Comparison of ENCODE assay signal across 8 cellular contexts in the genomic region with DNA sequence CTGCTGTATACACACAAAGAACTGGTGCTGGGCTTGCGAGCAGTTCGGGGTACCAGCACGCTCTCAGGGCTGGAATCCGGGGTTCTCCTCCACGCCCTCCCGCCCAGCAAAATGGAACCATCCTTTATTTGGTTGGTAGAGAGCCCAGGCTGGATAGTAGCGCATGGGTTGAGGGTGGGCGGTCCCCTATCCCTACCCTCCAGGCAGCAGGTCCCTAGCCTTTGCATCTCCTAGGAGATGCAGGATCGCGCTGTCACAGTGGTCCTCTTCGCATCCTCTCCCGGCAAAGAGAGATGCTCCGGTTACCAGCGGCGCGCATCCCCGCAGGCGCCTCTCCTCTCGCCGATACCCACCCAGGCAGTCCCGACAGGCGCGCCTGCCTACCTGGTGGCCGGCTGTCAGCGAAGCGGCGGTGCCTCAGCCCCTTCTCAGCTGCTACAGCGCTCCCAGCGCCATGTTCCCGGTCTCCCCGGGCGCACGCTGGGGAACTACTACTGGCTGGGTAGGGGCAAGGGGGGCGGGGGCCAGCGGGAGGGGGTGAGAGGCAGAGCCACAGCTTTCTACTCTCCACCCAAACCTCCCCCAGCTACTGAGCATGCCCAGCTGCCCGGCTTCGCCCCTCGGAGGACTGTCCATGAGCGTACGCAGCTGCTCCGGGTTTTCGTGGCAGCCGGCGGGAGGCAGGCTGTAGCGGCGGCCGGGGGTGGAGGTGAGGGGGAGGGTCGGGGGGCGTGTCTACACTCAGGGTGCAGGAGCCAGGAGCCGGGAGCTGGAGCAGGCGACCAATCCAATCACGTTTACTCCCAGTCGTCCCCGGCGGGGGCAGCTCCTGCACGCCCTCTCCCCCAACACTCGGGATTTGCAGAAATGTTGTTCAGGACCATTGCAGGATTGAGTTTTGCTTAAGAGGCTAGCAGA. TPM values are rescaled to one million over a fixed set of nuclear protein-coding genes. Genes with fewer than 3 reads are reported as not detected.
A peak's percentile ranks its signal among the peaks of the same experiment; 100 is the strongest.
DNase-seq lines count a peak whose midpoint lies in the region; ATAC-seq and TF ChIP-seq lines count a peak whose summit lies in the region.

A gene (minus strand): TSS at position 699 of the 918 bp plus-strand sequence. CDS start 194,748 bp downstream, outside the sequence.

- H3K4me1 Mint-ChIP-seq in Calu3 (ENCODE audit: low read depth, unreplicated experiment), result peaks cover 10% of the 10 kb centered on the region

- H3K36me3 Mint-ChIP-seq in Calu3 (ENCODE audit: insufficient read depth, unreplicated experiment), result peaks cover 7% of the 10 kb centered on the region

- H3K27me3 Mint-ChIP-seq in Calu3 (ENCODE audit: unreplicated experiment), result peaks cover 57% of the 10 kb centered on the region

- H3K9me3 Mint-ChIP-seq in Calu3 (ENCODE audit: low read depth, unreplicated experiment), result no peaks in the 10 kb centered on the region

- no peak within 1 kb of the TSS for H3K27ac ChIP-seq in substantia nigra (ENCODE audit: low read depth, low read length, poor library complexity, severe bottlenecking)

- BruUV-seq in Calu3 (replicated peaks; lab: Mats Ljungman, UMichigan), result no TSS peak

- in situ Hi-C loops in astrocyte of the spinal cord (cut with HindIII; ENCODE audit: low sequenced_read_pairs), result no loop called here

- TF ChIP-seq CTCF in Calu3 (IDR thresholded peaks at IDR 0.05; ENCODE audit: unreplicated experiment) (no peak), astrocyte of the spinal cord (IDR thresholded peaks at IDR 0.05; ENCODE audit: low read depth, low read length) (no peak)

- H3K4me3 Mint-ChIP-seq in Calu3 (ENCODE audit: low read depth, unreplicated experiment), result peak within 1 kb of the TSS; percentile 66

- CTCF ChIA-PET in Calu3 (lab: Charles Lee), result no interaction called here

- no peaks in the 10 kb centered on the region for H3K9me3 ChIP-seq in iPS-18c (ENCODE audit: control insufficient read depth, insufficient read depth, low read length)

- ATAC-seq in HG03442 (IDR thresholded peaks at IDR 0.05; ENCODE audit: unreplicated experiment) (no peak), HG02623 (IDR thresholded peaks at IDR 0.05; ENCODE audit: unreplicated experiment) (no peak)

- intact Hi-C loops in Calu3 (cut with micrococcal nuclease; ENCODE audit: unreplicated experiment), result no loop called here

- H3K4me3 ChIP-seq in astrocyte of the spinal cord (ENCODE audit: low read depth, low read length), result peak within 1 kb of the TSS; percentile 41
- H3K4me3 ChIP-seq in iPS-18c (ENCODE audit: insufficient read depth, low read depth, low read length), result peak within 1 kb of the TSS; percentile 50

- peak; percentile 75 for DNase-seq in Calu3
- DNase-seq in NCI-H1694 (lab: John Stamatoyannopoulos, UW), result peak; percentile 88
- DNase-seq in astrocyte of the spinal cord (ENCODE audit: low read depth, low spot score), result peak; percentile 48
- peak in 47 of 49 donors; percentile 8 to 90 (median 48) for DNase-seq in substantia nigra (lab: John Stamatoyannopoulos, UW)
- DNase-seq in epidermal melanocyte (ENCODE audit: insufficient read length, low spot score), result no peak

- no peak within 1 kb of the TSS for H3K27ac Mint-ChIP-seq in Calu3 (ENCODE audit: unreplicated experiment)

RNA-seq across cellular contexts. Expression of the gene that starts here (rescaled TPM):
- 0.07 TPM in 1 of 2 replicates, not detected in the other for total RNA-seq in Calu3 (2022)

Comparison
In these comparisons a context has a peak if more than half of its experiments do, and no peak if none do; other contexts are left out.
1. Peak in DNase-seq in Calu3; RNA of the gene not detected or under 1 TPM.